8 cellular contexts compared by ENCODE assay signal in the genomic region with DNA sequence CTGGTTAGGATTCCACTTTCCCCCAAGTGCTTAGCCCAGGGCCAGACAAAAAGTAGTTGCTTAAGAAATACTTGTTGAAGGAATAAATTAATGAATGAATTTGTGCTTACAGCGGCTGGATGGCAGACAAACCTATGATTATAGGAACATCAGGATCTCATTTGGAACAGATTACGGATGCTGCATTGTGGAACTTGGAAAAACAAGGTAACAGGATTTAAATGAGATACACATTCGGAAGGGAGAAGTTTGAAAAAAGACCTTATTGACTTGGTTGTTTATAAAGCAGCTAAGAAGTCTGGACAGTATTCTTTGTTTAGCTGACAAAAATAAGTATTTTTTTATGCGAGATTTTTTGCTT. TPM values are rescaled to one million over a fixed set of nuclear protein-coding genes. Genes with fewer than 3 reads are reported as not detected.
DNase-seq lines count a peak whose midpoint lies in the region; ATAC-seq and TF ChIP-seq lines count a peak whose summit lies in the region.

No MANE protein-coding gene starts in this region.

- H3K27ac ChIP-seq in SJCRH30 (peak overlapping the region; percentile 87), rectal smooth muscle tissue (ENCODE audit: low read depth, low read length) (peak overlapping the region; percentile 70)

- peak overlapping the region; percentile 77 for H3K4me3 ChIP-seq in GM12864 (ENCODE audit: low read depth, low read length)
- peak overlapping the region; percentile 79 for H3K4me3 ChIP-seq in SJCRH30
- H3K4me3 ChIP-seq in fibroblast of mammary gland (ENCODE audit: control insufficient read depth, low read depth, low read length) = peak overlapping the region; percentile 89
- H3K4me3 ChIP-seq in rectal smooth muscle tissue (ENCODE audit: low read length) = peak overlapping the region; percentile 89

- H3K9ac ChIP-seq in rectal smooth muscle tissue (ENCODE audit: low read length) = peak overlapping the region; percentile 79

- TF ChIP-seq CTCF in GM12864 (IDR thresholded peaks at IDR 0.05; ENCODE audit: low read depth, low read length, missing control alignments) = no peak
- TF ChIP-seq CTCF in fibroblast of mammary gland (conservative IDR thresholded peaks at IDR 0.05; ENCODE audit: control insufficient read depth, insufficient read depth, low read depth, low read length) = no peak

- no peak for ATAC-seq in GM21526 (IDR thresholded peaks at IDR 0.05; ENCODE audit: low FRiP score, unreplicated experiment)

- H3K27me3 ChIP-seq in SJCRH30 (no peaks in the 10 kb centered on the region), rectal smooth muscle tissue (ENCODE audit: control insufficient read depth, insufficient read depth, low read length) (no peaks in the 10 kb centered on the region)

- H3K4me1 ChIP-seq in SJCRH30 (peaks cover 3% of the 10 kb centered on the region; the same call in 1 of the 2 replicates), rectal smooth muscle tissue (ENCODE audit: control insufficient read depth, insufficient read depth, low read length) (peaks cover 6% of the 10 kb centered on the region)

- no peak for DNase-seq in GM12864 (ENCODE audit: low read depth)
- DNase-seq in SJCRH30 = no peak
- no peak for DNase-seq in fibroblast of mammary gland (ENCODE audit: low read depth)
- DNase-seq in putamen (ENCODE audit: low spot score) = no peak
- no peak for DNase-seq in NCI-H1092 (lab: John Stamatoyannopoulos, UW)
- no peak for DNase-seq in HCEC 1CT

- peaks cover 34% of the 10 kb centered on the region for H3K36me3 ChIP-seq in SJCRH30
- H3K36me3 ChIP-seq in rectal smooth muscle tissue (ENCODE audit: control insufficient read depth, insufficient read depth, low read length) = no peaks in the 10 kb centered on the region

- no peaks in the 10 kb centered on the region for H3K9me3 ChIP-seq in SJCRH30 (replicated peaks)

RNA-seq across cellular contexts. Expression of a gene that starts 0.6 kb away (rescaled TPM):
- 92.7 and 115 TPM in 2 replicates for total RNA-seq in SJCRH30 (2014; rRNA removed; shearing (Covaris generic))

RNA-seq across cellular contexts. Expression of a gene that starts 22.0 kb away (rescaled TPM):
- total RNA-seq in SJCRH30 (2014; rRNA removed; shearing (Covaris generic)) = 226 TPM in 2 replicates

RNA-seq across cellular contexts. Expression of a gene that starts 36.7 kb away (rescaled TPM):
- 0.08 TPM in 1 of 2 replicates, not detected in the other for total RNA-seq in SJCRH30 (2014; rRNA removed; shearing (Covaris generic))
